ENCODE assay signal across 31 cellular contexts in the genomic region with DNA sequence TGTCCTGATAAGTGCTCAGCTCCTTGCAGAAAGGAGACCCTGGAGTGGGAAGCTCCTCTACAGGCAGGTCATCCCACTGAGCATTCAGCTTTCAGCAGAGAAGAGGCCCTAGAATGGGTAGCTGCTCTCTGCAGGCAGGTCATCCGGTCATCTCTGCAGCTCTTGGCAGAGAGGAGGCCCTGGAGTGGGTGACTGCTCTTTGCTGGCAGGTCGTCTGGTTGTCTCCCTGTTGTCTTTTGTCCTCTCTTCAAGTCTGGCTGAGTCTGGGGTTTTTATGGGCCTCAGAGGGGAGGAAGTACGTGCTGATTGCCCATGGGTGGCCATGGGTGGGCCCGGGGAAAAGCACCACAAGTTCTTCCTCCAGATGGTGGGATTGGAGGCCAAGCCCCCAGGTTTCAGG.
"Had no signal": no experiment of that assay in that cellular context is flagged by ENCODE, and none has a peak within 500 bp of the region (broad histone marks: within the 10 kb centered on the region; RNA-seq: fewer than 3 reads in every experiment).

No MANE protein-coding gene starts in this region.

- DNase-seq: activated B cell treated with CpG ODN at 0.5 μM for 24 hours; activated CD4-positive, alpha-beta memory T cell treated with anti-CD3 and anti-CD28 coated beads for 36 hours; activated CD4-positive, alpha-beta T cell treated with anti-CD3 and anti-CD28 coated beads for 4 hours; activated CD4-positive, alpha-beta T cell treated with anti-CD3 and anti-CD28 coated beads, Interleukin-2, amount 50 U/mL, for 1 hour; activated CD4-positive, CD25-positive, alpha-beta regulatory T cell treated with anti-CD3 and anti-CD28 coated beads, Interleukin-2, amount 50 U/mL, for 72 hours; activated CD8-positive, alpha-beta memory T cell treated with anti-CD3 and anti-CD28 coated beads, Interleukin-2, amount 50 U/mL, for 4 hours; activated effector memory CD4-positive, alpha-beta T cell treated with Interleukin-2 at 50 U/mL for 16 hours; activated naive CD4-positive, alpha-beta T cell treated with anti-CD3 and anti-CD28 coated beads, Interleukin-2, amount 10 ng/mL, durations not matched to agents 7 days and 5 days; activated naive CD8-positive, alpha-beta T cell treated with anti-CD3 and anti-CD28 coated beads, Interleukin-2, amount 50 U/mL, for 24 hours; activated T-cell treated with anti-CD3 and anti-CD28 coated beads for 4 hours; activated T-cell treated with anti-CD3 and anti-CD28 coated beads, Interleukin-2, amount 50 U/mL, for 48 hours; anterior cingulate cortex; cerebellar nuclear complex; Karpas-422; NCI-H1092 treated with DMSO at 0.1 percent for 48 hours; NCI-H1417 treated with DMSO at 0.1 percent for 48 hours; NCI-H1930; NCI-H2081 treated with DMSO at 0.1 percent for 48 hours; NCI-H345; NCI-H524 treated with DMSO at 0.1 percent for 48 hours; PC-9; SIG-M5; T-helper 1 cell; T-helper 2 cell; T-helper 9 cell had no signal

- H3K4me2 ChIP-seq: PC-9 had no signal

- H3K4me3 Mint-ChIP-seq: activated B cell treated with CpG ODN at 0.5 μM for 24 hours; activated CD4-positive, alpha-beta memory T cell treated with anti-CD3 and anti-CD28 coated beads for 36 hours; activated naive CD4-positive, alpha-beta T cell treated with anti-CD3 and anti-CD28 coated beads, Interleukin-2, amount 10 ng/mL, durations not matched to agents 7 days and 5 days; activated naive CD8-positive, alpha-beta T cell; activated naive CD8-positive, alpha-beta T cell treated with anti-CD3 and anti-CD28 coated beads, Interleukin-2, amount 50 U/mL, for 24 hours; brain had no signal

- H3K4me3 ChIP-seq: PC-9 had no signal

- H2AFZ ChIP-seq: PC-9 had no signal

- ATAC-seq: activated naive CD8-positive, alpha-beta T cell treated with anti-CD3 and anti-CD28 coated beads, Interleukin-2, amount 50 U/mL, for 24 hours; Right ventricle myocardium inferior; SK-N-SH treated with all-trans-retinoic acid at 6 μM for 48 hours had no signal

- H3K36me3 Mint-ChIP-seq: activated CD4-positive, alpha-beta memory T cell treated with anti-CD3 and anti-CD28 coated beads for 36 hours; activated naive CD4-positive, alpha-beta T cell treated with anti-CD3 and anti-CD28 coated beads, Interleukin-2, amount 10 ng/mL, durations not matched to agents 7 days and 5 days; activated naive CD8-positive, alpha-beta T cell had no signal

- H3K27ac ChIP-seq: PC-9, RWPE1, VCaP had no signal

- H3K27me3 Mint-ChIP-seq: activated B cell treated with CpG ODN at 0.5 μM for 24 hours; activated CD4-positive, alpha-beta memory T cell treated with anti-CD3 and anti-CD28 coated beads for 36 hours; brain had no signal

- H3K4me1 Mint-ChIP-seq: activated B cell treated with CpG ODN at 0.5 μM for 24 hours; activated naive CD4-positive, alpha-beta T cell treated with anti-CD3 and anti-CD28 coated beads, Interleukin-2, amount 10 ng/mL, durations not matched to agents 7 days and 5 days; activated naive CD8-positive, alpha-beta T cell treated with anti-CD3 and anti-CD28 coated beads, Interleukin-2, amount 50 U/mL, for 24 hours; brain had no signal
